23 cellular contexts compared by ENCODE assay signal in genomic region chr1:247453256-247453655, GRCh38. TPM values are rescaled to one million over a fixed set of nuclear protein-coding genes. Genes with fewer than 3 reads are reported as not detected.
"Had no signal": no experiment of that assay in that cellular context is flagged by ENCODE, and none has a peak within 500 bp of the region (broad histone marks: within the 10 kb centered on the region; RNA-seq: fewer than 3 reads in every experiment).

No MANE protein-coding gene starts in this region.

- DNase-seq: activated CD4-positive, alpha-beta memory T cell treated with anti-CD3 and anti-CD28 coated beads for 36 hours; activated CD4-positive, alpha-beta T cell treated with anti-CD3 and anti-CD28 coated beads for 48 hours; activated CD4-positive, CD25-positive, alpha-beta regulatory T cell; activated effector memory CD4-positive, alpha-beta T cell treated with anti-CD3 and anti-CD28 coated beads, Interleukin-2, amount 50 U/mL, for 16 hours; activated naive CD4-positive, alpha-beta T cell treated with anti-CD3 and anti-CD28 coated beads, Interleukin-2, amount 10 ng/mL, durations not matched to agents 7 days and 5 days; foreskin melanocyte; hippocampal formation; left ventricle myocardium superior; mammary epithelial cell; midbrain; natural killer cell; stimulated activated CD4-positive, alpha-beta T cell treated with anti-CD3 and anti-CD28 coated beads, Interleukin-2, amount 100 ng/mL, for 48 hours; stimulated activated CD8-positive, alpha-beta memory T cell treated with anti-CD3 and anti-CD28 coated beads, Interleukin-4, amount 100 ng/mL, for 48 hours; stimulated activated naive B cell treated with anti-CD40 and anti-IgM and Interleukin-4, amounts not matched to agents 10 μg/mL and 1 μg/mL and 100 μg/mL, for 72 hours; transverse colon; uterus had no signal

- H3K36me3 Mint-ChIP-seq: stimulated activated naive B cell treated with anti-CD40 and anti-IgM and Interleukin-4, amounts not matched to agents 10 μg/mL and 1 μg/mL and 100 μg/mL, for 72 hours had no signal

- H3K9me3 ChIP-seq: transverse colon, uterus had no signal

- H3K27ac ChIP-seq: cardiac muscle cell, transverse colon, uterus had no signal

- H3K9me3 Mint-ChIP-seq: activated CD4-positive, alpha-beta memory T cell treated with anti-CD3 and anti-CD28 coated beads for 36 hours; activated naive CD4-positive, alpha-beta T cell treated with anti-CD3 and anti-CD28 coated beads, Interleukin-2, amount 10 ng/mL, durations not matched to agents 7 days and 5 days; natural killer cell; stimulated activated naive B cell treated with anti-CD40 and anti-IgM and Interleukin-4, amounts not matched to agents 10 μg/mL and 1 μg/mL and 100 μg/mL, for 72 hours had no signal

- H3K27me3 ChIP-seq: transverse colon, uterus had no signal

- H3K4me3 Mint-ChIP-seq: activated CD4-positive, alpha-beta memory T cell treated with anti-CD3 and anti-CD28 coated beads for 36 hours; activated naive CD4-positive, alpha-beta T cell treated with anti-CD3 and anti-CD28 coated beads, Interleukin-2, amount 10 ng/mL, durations not matched to agents 7 days and 5 days; natural killer cell; stimulated activated naive B cell treated with anti-CD40 and anti-IgM and Interleukin-4, amounts not matched to agents 10 μg/mL and 1 μg/mL and 100 μg/mL, for 72 hours had no signal

- H3K4me1 ChIP-seq: transverse colon, uterus had no signal

- H3K27ac Mint-ChIP-seq: activated CD4-positive, alpha-beta memory T cell treated with anti-CD3 and anti-CD28 coated beads for 36 hours; activated naive CD4-positive, alpha-beta T cell treated with anti-CD3 and anti-CD28 coated beads, Interleukin-2, amount 10 ng/mL, durations not matched to agents 7 days and 5 days; natural killer cell; stimulated activated naive B cell treated with anti-CD40 and anti-IgM and Interleukin-4, amounts not matched to agents 10 μg/mL and 1 μg/mL and 100 μg/mL, for 72 hours had no signal

- H3K4me3 ChIP-seq: cardiac muscle cell, transverse colon, uterus had no signal

- H3K36me3 ChIP-seq: cardiac muscle cell, transverse colon, uterus had no signal

RNA-seq across cellular contexts. Expression of gene OR2B11, which starts 4.6 kb away (rescaled TPM):
- total RNA-seq: activated CD4-positive, alpha-beta memory T cell treated with anti-CD3 and anti-CD28 coated beads for 36 hours; cardiac muscle cell; cerebellum; epithelial cell of proximal tubule; left ventricle myocardium superior; mammary epithelial cell; natural killer cell; osteoblast; posterior vena cava; renal cortical epithelial cell; temporal lobe; transverse colon; uterus had no signal
